Comparison of ENCODE assay signal across 5 cellular contexts in the genomic region with DNA sequence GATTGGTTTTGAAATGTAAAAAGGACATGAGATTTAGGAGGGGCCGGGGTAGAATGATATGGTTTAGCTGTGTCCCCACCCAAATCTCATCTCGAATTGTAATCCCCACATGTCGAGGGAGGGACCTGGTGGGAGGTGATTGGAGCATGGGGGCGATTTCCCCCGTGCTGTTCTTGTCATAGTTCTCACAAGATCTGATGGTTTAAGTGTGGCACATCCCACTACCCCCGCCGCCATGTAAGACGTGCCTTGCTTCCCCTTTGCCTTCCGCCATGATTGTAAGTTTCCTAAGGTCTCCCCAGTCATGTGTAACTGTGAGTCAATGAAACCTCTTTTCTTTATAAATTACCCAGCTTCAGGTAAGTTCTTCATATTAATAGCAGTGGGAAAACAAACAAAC. TPM values are rescaled to one million over a fixed set of nuclear protein-coding genes. Genes with fewer than 3 reads are reported as not detected.
"Had no signal": no experiment of that assay in that cellular context is flagged by ENCODE, and none has a peak within 500 bp of the region (broad histone marks: within the 10 kb centered on the region; RNA-seq: fewer than 3 reads in every experiment).

No MANE protein-coding gene starts in this region.

RNA-seq across cellular contexts. Expression of a gene that starts 30.2 kb away (rescaled TPM):
- total RNA-seq: dermis microvascular lymphatic vessel endothelial cell, fibroblast of lung, osteoblast, sciatic nerve, skeletal muscle tissue had no signal
- polyA plus RNA-seq: fibroblast of lung had no signal
